17 cellular contexts compared by ENCODE assay signal in the genomic region with DNA sequence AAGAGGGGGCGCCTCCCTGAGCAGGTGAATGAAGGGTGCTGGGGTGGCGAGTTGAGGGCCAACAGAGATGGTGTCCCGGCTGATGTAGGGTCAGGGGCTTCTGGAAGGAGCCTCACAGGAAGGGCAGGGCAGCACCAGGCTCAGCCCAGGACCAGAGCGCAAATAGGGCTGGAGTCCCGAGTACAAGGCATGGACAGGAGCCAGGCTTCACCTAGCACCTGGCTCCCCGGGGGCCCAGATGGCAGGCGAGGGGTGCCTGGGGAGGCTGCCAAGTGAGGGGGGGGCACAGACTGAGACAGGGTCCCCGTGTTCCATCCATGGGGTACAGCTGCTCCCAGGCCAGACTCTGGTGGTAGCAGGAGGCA.
DNase-seq lines count a peak whose midpoint lies in the region; ATAC-seq and TF ChIP-seq lines count a peak whose summit lies in the region.
"Had no signal": no experiment of that assay in that cellular context is flagged by ENCODE, and none has a peak within 500 bp of the region (broad histone marks: within the 10 kb centered on the region; RNA-seq: fewer than 3 reads in every experiment).

No MANE protein-coding gene starts in this region.

- no peaks in the 10 kb centered on the region for H3K36me3 Mint-ChIP-seq in chondrocyte (ENCODE audit: low read depth)

- peaks cover 0 to 15% of the 10 kb centered on the region in 2 donors for H3K4me1 ChIP-seq in right atrium auricular region
- H3K4me1 ChIP-seq in lower lobe of right lung: peaks cover 8% of the 10 kb centered on the region
- no peaks in the 10 kb centered on the region for H3K4me1 ChIP-seq in aorta (ENCODE audit: control insufficient read depth in 1 of 2, insufficient read depth in 2 of 2, low read length in 2 of 2)

- peaks cover 5% of the 10 kb centered on the region for H3K9me3 Mint-ChIP-seq in chondrocyte (ENCODE audit: low read depth)

- no peak overlapping the region for H3K27ac Mint-ChIP-seq in chondrocyte (ENCODE audit: unreplicated experiment)

- 82 to 83% methylated on average over 8 of the region's 8 CpGs for WGBS in aorta, 2 donors

- peak; percentile 10 for DNase-seq in left ventricle myocardium superior
- no peak for DNase-seq in right atrium auricular region (ENCODE audit: low spot score)
- peak; percentile 66 for DNase-seq in chondrocyte (ENCODE audit: low spot score)
- peak; percentile 28 for DNase-seq in lower lobe of right lung
- peak; percentile 9 to 44 for DNase-seq in aorta
- no peak for DNase-seq in GDM1 (lab: John Stamatoyannopoulos, UW)
- DNase-seq in A172 (ENCODE audit: low spot score): no peak
- DNase-seq: DMS79, H7, NCI-H1417 treated with DMSO at 0.1 percent for 48 hours, NCI-H187 treated with DMSO at 0.1 percent for 48 hours, NCI-H2227 treated with DMSO at 0.1 percent for 48 hours, NCI-H510A treated with DMSO at 0.1 percent for 48 hours, NCI-H774, OCI-M1 had no signal

- TF ChIP-seq CTCF in right atrium auricular region (IDR thresholded peaks at IDR 0.05): no peak
- no peak for TF ChIP-seq CTCF in chondrocyte (IDR thresholded peaks at IDR 0.05)
- TF ChIP-seq CTCF in lower lobe of right lung (IDR thresholded peaks at IDR 0.05): no peak

- H3K9me3 ChIP-seq in right atrium auricular region (no peaks in the 10 kb centered on the region), lower lobe of right lung (no peaks in the 10 kb centered on the region), aorta (ENCODE audit: control insufficient read depth, low read length) (no peaks in the 10 kb centered on the region)

- H3K4me3 ChIP-seq in right atrium auricular region (no peak overlapping the region), lower lobe of right lung (no peak overlapping the region), aorta (ENCODE audit: low read length in 2 of 2) (no peak overlapping the region)

- intact Hi-C loops in left ventricle myocardium superior (cut with micrococcal nuclease) (no loop called here), lower lobe of right lung (cut with DNase I) (no loop called here), aorta (cut with DNase I) (no loop called here)

- ATAC-seq in left ventricle myocardium superior: peak; percentile 15
- peak in 1 of 2 donors; percentile 10 for ATAC-seq in lower lobe of right lung
- no peak for ATAC-seq in aorta (ENCODE audit: low FRiP score)
- ATAC-seq in GM21576 (IDR thresholded peaks at IDR 0.05; ENCODE audit: unreplicated experiment): no peak

- H3K27ac ChIP-seq in right atrium auricular region (no peak overlapping the region), lower lobe of right lung (no peak overlapping the region), aorta (ENCODE audit: low read depth in 1 of 2, low read length in 2 of 2) (no peak overlapping the region)
- H3K27ac ChIP-seq: C4-2B had no signal

- H3K27me3 ChIP-seq in right atrium auricular region (no peaks in the 10 kb centered on the region), lower lobe of right lung (ENCODE audit: low read depth) (no peaks in the 10 kb centered on the region), aorta (ENCODE audit: control insufficient read depth in 1 of 2, insufficient read depth in 2 of 2, low read length in 1 of 2) (no peaks in the 10 kb centered on the region)

- H3K36me3 ChIP-seq in right atrium auricular region: no peaks in the 10 kb centered on the region
- H3K36me3 ChIP-seq in lower lobe of right lung: no peaks in the 10 kb centered on the region
- H3K36me3 ChIP-seq in aorta (ENCODE audit: control insufficient read depth in 1 of 2, insufficient read depth in 2 of 2, low read length in 1 of 2): no peaks in the 10 kb centered on the region

- H3K4me3 Mint-ChIP-seq in chondrocyte (ENCODE audit: unreplicated experiment): no peak overlapping the region

- peaks cover 14% of the 10 kb centered on the region for H3K27me3 Mint-ChIP-seq in chondrocyte (ENCODE audit: low read depth)

- H3K4me1 Mint-ChIP-seq in chondrocyte (ENCODE audit: low read depth): peaks cover 10% of the 10 kb centered on the region

Comparison
In these comparisons a context has a peak if more than half of its experiments do, and no peak if none do; other contexts are left out.
1. DNase-seq: peak in left ventricle myocardium superior (single experiment), chondrocyte (single experiment), lower lobe of right lung (single experiment) and aorta (2 of 2); none in right atrium auricular region (single experiment), GDM1 (single experiment) and A172 (single experiment).